In genomic region chr6:145349950-145350510, GRCh38 we compare ENCODE assay signal across 12 cellular contexts.
DNase-seq lines count a peak whose midpoint lies in the region; ATAC-seq and TF ChIP-seq lines count a peak whose summit lies in the region.
"Had no signal": no experiment of that assay in that cellular context is flagged by ENCODE, and none has a peak within 500 bp of the region (broad histone marks: within the 10 kb centered on the region; RNA-seq: fewer than 3 reads in every experiment).

No MANE protein-coding gene starts in this region.

- no peak overlapping the region for H3K27ac Mint-ChIP-seq in stimulated activated naive CD8-positive, alpha-beta T cell treated with anti-CD3 and anti-CD28 coated beads, Interleukin-15, amount 100 ng/mL, for 72 hours
- H3K27ac Mint-ChIP-seq: activated naive CD4-positive, alpha-beta T cell treated with anti-CD3 and anti-CD28 coated beads, Interleukin-2, amount 10 ng/mL, durations not matched to agents 7 days and 5 days; CD8-positive, alpha-beta T cell; GM23338 had no signal

- no peak overlapping the region for H3K4me3 Mint-ChIP-seq in stimulated activated naive CD8-positive, alpha-beta T cell treated with anti-CD3 and anti-CD28 coated beads, Interleukin-15, amount 100 ng/mL, for 72 hours
- H3K4me3 Mint-ChIP-seq: activated naive CD4-positive, alpha-beta T cell treated with anti-CD3 and anti-CD28 coated beads, Interleukin-2, amount 10 ng/mL, durations not matched to agents 7 days and 5 days; CD8-positive, alpha-beta T cell; GM23338 had no signal

- DNase-seq in GM13976 (ENCODE audit: low spot score) (peak; percentile 24), NCI-H1048 (lab: John Stamatoyannopoulos, UW) (peak; percentile 69), AG08395 (ENCODE audit: low spot score) (no peak), middle frontal gyrus (ENCODE audit: extremely low spot score, low spot score) (no peak), NCI-H2107 (lab: John Stamatoyannopoulos, UW) (no peak)
- no peak for DNase-seq in stimulated activated naive CD8-positive, alpha-beta T cell treated with anti-CD3 and anti-CD28 coated beads, Interleukin-15, amount 100 ng/mL, for 72 hours
- DNase-seq: activated naive CD4-positive, alpha-beta T cell treated with anti-CD3 and anti-CD28 coated beads, Interleukin-2, amount 10 ng/mL, durations not matched to agents 7 days and 5 days; CD8-positive, alpha-beta T cell; upper lobe of right lung had no signal

- in situ Hi-C loops in GM13976 (cut with MboI; ENCODE audit: low sequenced_read_pairs, unreplicated experiment): no loop called here

- no peak for TF ChIP-seq CTCF in GM13976 (IDR thresholded peaks at IDR 0.05; ENCODE audit: borderline replicate concordance, control extremely low read depth, extremely low read depth, insufficient read depth, missing control alignments)

- no peaks in the 10 kb centered on the region for H3K9me3 Mint-ChIP-seq in stimulated activated naive CD8-positive, alpha-beta T cell treated with anti-CD3 and anti-CD28 coated beads, Interleukin-15, amount 100 ng/mL, for 72 hours
- H3K9me3 Mint-ChIP-seq: activated naive CD4-positive, alpha-beta T cell treated with anti-CD3 and anti-CD28 coated beads, Interleukin-2, amount 10 ng/mL, durations not matched to agents 7 days and 5 days; CD8-positive, alpha-beta T cell; GM23338 had no signal

- ATAC-seq in GM19452 (IDR thresholded peaks at IDR 0.05; ENCODE audit: unreplicated experiment): peak; percentile 78
- peak; percentile 71 for ATAC-seq in HG02970 (IDR thresholded peaks at IDR 0.05; ENCODE audit: low FRiP score, unreplicated experiment)
- ATAC-seq in stimulated activated naive CD8-positive, alpha-beta T cell treated with anti-CD3 and anti-CD28 coated beads, Interleukin-15, amount 100 ng/mL, for 72 hours: no peak
- ATAC-seq: CD8-positive, alpha-beta T cell; GM23338; upper lobe of right lung had no signal

- H3K27me3 Mint-ChIP-seq in stimulated activated naive CD8-positive, alpha-beta T cell treated with anti-CD3 and anti-CD28 coated beads, Interleukin-15, amount 100 ng/mL, for 72 hours: no peaks in the 10 kb centered on the region
- H3K27me3 Mint-ChIP-seq: activated naive CD4-positive, alpha-beta T cell treated with anti-CD3 and anti-CD28 coated beads, Interleukin-2, amount 10 ng/mL, durations not matched to agents 7 days and 5 days had no signal

- H3K4me1 Mint-ChIP-seq in stimulated activated naive CD8-positive, alpha-beta T cell treated with anti-CD3 and anti-CD28 coated beads, Interleukin-15, amount 100 ng/mL, for 72 hours: no peaks in the 10 kb centered on the region
- H3K4me1 Mint-ChIP-seq: activated naive CD4-positive, alpha-beta T cell treated with anti-CD3 and anti-CD28 coated beads, Interleukin-2, amount 10 ng/mL, durations not matched to agents 7 days and 5 days had no signal

Comparison
In these comparisons a context has a peak if more than half of its experiments do, and no peak if none do; other contexts are left out.
1. DNase-seq: peak in GM13976 (single experiment) and NCI-H1048 (single experiment); none in AG08395 (single experiment), stimulated activated naive CD8-positive, alpha-beta T cell treated with anti-CD3 and anti-CD28 coated beads, Interleukin-15, amount 100 ng/mL, for 72 hours (0 of 2), middle frontal gyrus (single experiment) and NCI-H2107 (single experiment).